18 cellular contexts compared by ENCODE assay signal in genomic region chr20:41532935-41533334, GRCh38.
"Had no signal": no experiment of that assay in that cellular context is flagged by ENCODE, and none has a peak within 500 bp of the region (broad histone marks: within the 10 kb centered on the region; RNA-seq: fewer than 3 reads in every experiment).

No MANE protein-coding gene starts in this region.

- H3K27me3 Mint-ChIP-seq: activated CD4-positive, alpha-beta memory T cell treated with anti-CD3 and anti-CD28 coated beads for 36 hours; activated CD4-positive, alpha-beta T cell treated with anti-CD3 and anti-CD28 coated beads for 36 hours; activated CD8-positive, alpha-beta memory T cell treated with anti-CD3 and anti-CD28 coated beads, Interleukin-2, amount 10 ng/mL, durations not matched to agents 7 days and 5 days; naive B cell; stimulated activated naive CD8-positive, alpha-beta T cell treated with anti-CD3 and anti-CD28 coated beads, Interleukin-15, amount 100 ng/mL, for 72 hours; T-cell had no signal

- H3K4me1 Mint-ChIP-seq: activated CD8-positive, alpha-beta memory T cell treated with anti-CD3 and anti-CD28 coated beads, Interleukin-2, amount 10 ng/mL, durations not matched to agents 7 days and 5 days had no signal

- ATAC-seq: activated CD4-positive, alpha-beta T cell treated with anti-CD3 and anti-CD28 coated beads for 36 hours; activated CD8-positive, alpha-beta memory T cell treated with anti-CD3 and anti-CD28 coated beads, Interleukin-2, amount 10 ng/mL, durations not matched to agents 7 days and 5 days; activated T-cell treated with anti-CD3 and anti-CD28 coated beads, Interleukin-2, amount 50 U/mL, for 4 hours; esophagus mucosa; left lung; stimulated activated naive CD8-positive, alpha-beta T cell treated with anti-CD3 and anti-CD28 coated beads, Interleukin-15, amount 100 ng/mL, for 72 hours; T-cell had no signal

- H3K27ac Mint-ChIP-seq: activated CD4-positive, alpha-beta memory T cell treated with anti-CD3 and anti-CD28 coated beads for 36 hours; activated CD4-positive, alpha-beta T cell treated with anti-CD3 and anti-CD28 coated beads for 36 hours; activated CD8-positive, alpha-beta memory T cell treated with anti-CD3 and anti-CD28 coated beads, Interleukin-2, amount 10 ng/mL, durations not matched to agents 7 days and 5 days; T-cell had no signal

- H3K4me3 ChIP-seq: left lung, upper lobe of left lung had no signal

- H3K9me3 ChIP-seq: neutrophil, upper lobe of left lung had no signal

- H3K4me3 Mint-ChIP-seq: activated CD4-positive, alpha-beta memory T cell treated with anti-CD3 and anti-CD28 coated beads for 36 hours; activated CD4-positive, alpha-beta T cell treated with anti-CD3 and anti-CD28 coated beads for 36 hours; activated CD8-positive, alpha-beta memory T cell treated with anti-CD3 and anti-CD28 coated beads, Interleukin-2, amount 10 ng/mL, durations not matched to agents 7 days and 5 days; activated T-cell treated with anti-CD3 and anti-CD28 coated beads, Interleukin-2, amount 50 U/mL, for 4 hours; naive B cell; stimulated activated naive CD8-positive, alpha-beta T cell treated with anti-CD3 and anti-CD28 coated beads, Interleukin-15, amount 100 ng/mL, for 72 hours; T-cell had no signal

- H3K9ac ChIP-seq: parathyroid adenoma had no signal

- H3K27ac ChIP-seq: left lung, neutrophil, parathyroid adenoma, upper lobe of left lung had no signal

- H3K4me1 ChIP-seq: left lung had no signal

- H3K27me3 ChIP-seq: left lung, neutrophil, upper lobe of left lung had no signal

- DNase-seq: activated CD4-positive, alpha-beta memory T cell treated with anti-CD3 and anti-CD28 coated beads for 36 hours; activated CD4-positive, alpha-beta T cell treated with anti-CD3 and anti-CD28 coated beads for 36 hours; activated CD8-positive, alpha-beta memory T cell treated with anti-CD3 and anti-CD28 coated beads, Interleukin-2, amount 10 ng/mL, durations not matched to agents 7 days and 5 days; activated gamma-delta T cell treated with Interleukin-2 at 50 U/mL for 16 hours; activated T-cell treated with anti-CD3 and anti-CD28 coated beads, Interleukin-2, amount 50 U/mL, for 4 hours; aorta; hypothalamus; kidney; left lung; naive B cell; stimulated activated CD4-positive, alpha-beta T cell treated with anti-CD3 and anti-CD28 coated beads, Interleukin-1b, Interleukin-23, amount 100 ng/mL, for 48 hours; stimulated activated naive CD8-positive, alpha-beta T cell treated with anti-CD3 and anti-CD28 coated beads, Interleukin-15, amount 100 ng/mL, for 72 hours; T-cell; T1000 had no signal

- H2AFZ ChIP-seq: parathyroid adenoma had no signal

- H3K9me3 Mint-ChIP-seq: stimulated activated naive CD8-positive, alpha-beta T cell treated with anti-CD3 and anti-CD28 coated beads, Interleukin-15, amount 100 ng/mL, for 72 hours; T-cell had no signal
